1 cellular context compared by ENCODE assay signal in the genomic region with DNA sequence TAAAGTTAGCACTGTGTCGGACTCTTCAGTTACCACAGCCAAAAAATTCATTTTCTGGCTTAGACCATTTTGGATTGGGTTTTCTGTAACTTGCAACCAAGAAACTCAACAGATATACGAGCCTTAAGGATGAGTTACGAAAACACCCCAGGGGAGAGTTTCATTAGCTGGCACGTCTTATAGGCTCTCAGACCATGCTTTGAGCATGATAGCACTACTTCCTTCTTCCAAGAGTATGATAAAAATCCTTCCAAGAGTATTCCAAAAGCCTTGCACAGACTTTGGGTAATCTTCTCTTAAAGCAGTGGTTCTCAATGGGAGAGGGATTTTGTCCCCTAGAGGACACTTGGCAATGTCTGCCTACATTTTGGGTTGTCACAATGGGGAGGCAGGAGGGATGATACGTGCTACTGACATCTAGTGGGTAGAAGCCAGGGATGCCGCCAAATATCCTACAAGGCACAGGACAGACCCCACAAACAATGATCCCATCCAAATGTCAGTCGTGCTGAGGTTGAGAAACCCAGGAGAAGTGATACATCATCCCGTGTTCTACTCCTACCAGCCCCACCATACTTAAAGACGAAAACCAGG.
TF ChIP-seq lines count a peak whose summit lies in the region.

No MANE protein-coding gene starts in this region.

TF ChIP-seq in H1, 55 proteins besides CTCF, POLR2A, EP300 and RAD21 (continued from another document):
- TF ChIP-seq, protein P1, sequence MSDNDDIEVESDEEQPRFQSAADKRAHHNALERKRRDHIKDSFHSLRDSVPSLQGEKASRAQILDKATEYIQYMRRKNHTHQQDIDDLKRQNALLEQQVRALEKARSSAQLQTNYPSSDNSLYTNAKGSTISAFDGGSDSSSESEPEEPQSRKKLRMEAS (IDR thresholded peaks at IDR 0.05) = 0 out of 2 replicates have a peak, but pooled peaks have one; percentile 16
- no peak for TF ChIP-seq FOSL1 (IDR thresholded peaks at IDR 0.05; ENCODE audit: insufficient read depth, low read depth, low read length)
- no peak for TF ChIP-seq RBBP5 (IDR thresholded peaks at IDR 0.05; ENCODE audit: borderline replicate concordance, low read depth, low read length)
- no peak for TF ChIP-seq KDM4A (IDR thresholded peaks at IDR 0.05; ENCODE audit: low read depth, low read length, severe bottlenecking)
- TF ChIP-seq, protein P2, sequence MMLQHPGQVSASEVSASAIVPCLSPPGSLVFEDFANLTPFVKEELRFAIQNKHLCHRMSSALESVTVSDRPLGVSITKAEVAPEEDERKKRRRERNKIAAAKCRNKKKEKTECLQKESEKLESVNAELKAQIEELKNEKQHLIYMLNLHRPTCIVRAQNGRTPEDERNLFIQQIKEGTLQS (IDR thresholded peaks at IDR 0.05; ENCODE audit: insufficient read depth, low read depth, low read length) = no peak
- no peak for TF ChIP-seq TAF7 (optimal IDR thresholded peaks at IDR 0.05; ENCODE audit: borderline replicate concordance, low read depth, low read length)
- 0 out of 2 replicates have a peak, but pooled peaks have one; percentile 24 for TF ChIP-seq JUND (IDR thresholded peaks at IDR 0.05; ENCODE audit: low read length)
- TF ChIP-seq SP2 (IDR thresholded peaks at IDR 0.05; ENCODE audit: low read length) = no peak
- TF ChIP-seq SRF (IDR thresholded peaks at IDR 0.05; ENCODE audit: low read depth, low read length) = no peak
